In the genomic region with DNA sequence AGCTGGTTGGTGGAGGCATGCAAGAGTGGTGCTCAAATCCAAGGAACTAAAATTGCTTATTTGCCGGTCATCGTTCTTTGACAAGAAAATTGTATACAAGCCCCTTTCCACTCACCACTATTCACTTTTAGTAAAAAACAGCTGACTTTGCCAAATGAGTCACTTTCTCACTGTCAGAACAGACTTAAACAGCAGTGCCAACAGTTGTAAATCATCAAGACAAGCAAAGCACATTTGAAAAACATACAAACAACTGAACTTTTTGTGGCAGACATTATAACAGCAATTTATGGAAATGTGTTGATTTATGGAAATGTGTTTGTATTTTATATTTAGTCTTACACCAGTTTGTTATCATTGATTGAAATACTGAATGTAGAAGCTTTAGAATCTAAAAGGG, we compare ENCODE assay signal across 6 cellular contexts.
DNase-seq lines count a peak whose midpoint lies in the region; ATAC-seq and TF ChIP-seq lines count a peak whose summit lies in the region.
"Not testable (repeated sequence)": the region's sequence is repeated elsewhere in the genome, so short reads cannot be mapped to it uniquely, and the experiment has no call there.

No MANE protein-coding gene starts in this region.

- H3K36me3 ChIP-seq in PC-3 (ENCODE audit: low read depth, low read length); prostate gland: not testable (repeated sequence)

- not testable (repeated sequence) for H4K20me1 ChIP-seq in PC-3 (ENCODE audit: low read length)

- intact Hi-C loops in PC-3 (cut with micrococcal nuclease); prostate gland (cut with DNase I): not testable (repeated sequence)

- not testable (repeated sequence) for H3K4me2 ChIP-seq in PC-3 (ENCODE audit: low read length)

- BruUV-seq in PC-3 (replicated peaks; lab: Mats Ljungman, UMichigan) = not testable (repeated sequence)

- CTCF ChIA-PET in HEK293T (lab: Yijun Ruan, JAX); PC-3 (lab: Charles Lee): not testable (repeated sequence)

- H3K79me2 ChIP-seq in PC-3 (ENCODE audit: low read length) = not testable (repeated sequence)

- H3K9me3 ChIP-seq in PC-3 (ENCODE audit: low read length); prostate gland: not testable (repeated sequence)

- not testable (repeated sequence) for TF ChIP-seq POLR2A in prostate gland (IDR thresholded peaks at IDR 0.05)

- H3F3A ChIP-seq in PC-3 (ENCODE audit: low read length, unreplicated experiment) = not testable (repeated sequence)

- not testable (repeated sequence) for H3K4me1 ChIP-seq in PC-3 (ENCODE audit: insufficient read depth, low read length); foreskin keratinocyte; prostate gland (replicated peaks)

- POLR2A ChIA-PET in HEK293T (lab: Yijun Ruan, JAX); PC-3 (lab: Charles Lee; ENCODE audit: unreplicated experiment): not testable (repeated sequence)

- 18% methylated on average over 2 of the region's 2 CpGs for WGBS in prostate gland

- not testable (repeated sequence) for H3K4me3 ChIP-seq in PC-3 (ENCODE audit: low read length); prostate gland

- H3K9me2 ChIP-seq in PC-3 (replicated peaks; ENCODE audit: low read length) = not testable (repeated sequence)

- not testable (repeated sequence) for DNase-seq in HEK293T (ENCODE audit: extremely low spot score); PC-3; foreskin keratinocyte; omental fat pad (ENCODE audit: low spot score); prostate gland (ENCODE audit: low spot score)

- not testable (repeated sequence) for H2AFZ ChIP-seq in PC-3 (ENCODE audit: low read length)

- H3K27me3 ChIP-seq in PC-3 (ENCODE audit: low read length); foreskin keratinocyte; prostate gland (replicated peaks; ENCODE audit: insufficient read depth): not testable (repeated sequence)

- not testable (repeated sequence) for TF ChIP-seq CTCF in PC-3 (conservative IDR thresholded peaks at IDR 0.05; ENCODE audit: low read depth, low read length); VCaP (conservative IDR thresholded peaks at IDR 0.05); foreskin keratinocyte (conservative IDR thresholded peaks at IDR 0.05); omental fat pad (IDR thresholded peaks at IDR 0.05); prostate gland (IDR thresholded peaks at IDR 0.05)

- H3K27ac ChIP-seq in PC-3 (ENCODE audit: low read length); foreskin keratinocyte: not testable (repeated sequence)
- peak overlapping the region; percentile 92 for H3K27ac ChIP-seq in VCaP
- H3K27ac ChIP-seq in prostate gland = peak overlapping the region; percentile 22 to 48

- not testable (repeated sequence) for H3K9ac ChIP-seq in PC-3 (ENCODE audit: low read length)

- ATAC-seq in PC-3 (peak; percentile 73), foreskin keratinocyte (peak; percentile 41), omental fat pad (ENCODE audit: low FRiP score) (peak; percentile 53)

TF ChIP-seq in HEK293T, 16 proteins besides CTCF, POLR2A, EP300 and RAD21:
- TF ChIP-seq, protein P1, sequence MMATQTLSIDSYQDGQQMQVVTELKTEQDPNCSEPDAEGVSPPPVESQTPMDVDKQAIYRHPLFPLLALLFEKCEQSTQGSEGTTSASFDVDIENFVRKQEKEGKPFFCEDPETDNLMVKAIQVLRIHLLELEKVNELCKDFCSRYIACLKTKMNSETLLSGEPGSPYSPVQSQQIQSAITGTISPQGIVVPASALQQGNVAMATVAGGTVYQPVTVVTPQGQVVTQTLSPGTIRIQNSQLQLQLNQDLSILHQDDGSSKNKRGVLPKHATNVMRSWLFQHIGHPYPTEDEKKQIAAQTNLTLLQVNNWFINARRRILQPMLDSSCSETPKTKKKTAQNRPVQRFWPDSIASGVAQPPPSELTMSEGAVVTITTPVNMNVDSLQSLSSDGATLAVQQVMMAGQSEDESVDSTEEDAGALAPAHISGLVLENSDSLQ (IDR thresholded peaks at IDR 0.05) = peak; percentile 39; the same call in 1 of the 2 replicates
